In the genomic region with DNA sequence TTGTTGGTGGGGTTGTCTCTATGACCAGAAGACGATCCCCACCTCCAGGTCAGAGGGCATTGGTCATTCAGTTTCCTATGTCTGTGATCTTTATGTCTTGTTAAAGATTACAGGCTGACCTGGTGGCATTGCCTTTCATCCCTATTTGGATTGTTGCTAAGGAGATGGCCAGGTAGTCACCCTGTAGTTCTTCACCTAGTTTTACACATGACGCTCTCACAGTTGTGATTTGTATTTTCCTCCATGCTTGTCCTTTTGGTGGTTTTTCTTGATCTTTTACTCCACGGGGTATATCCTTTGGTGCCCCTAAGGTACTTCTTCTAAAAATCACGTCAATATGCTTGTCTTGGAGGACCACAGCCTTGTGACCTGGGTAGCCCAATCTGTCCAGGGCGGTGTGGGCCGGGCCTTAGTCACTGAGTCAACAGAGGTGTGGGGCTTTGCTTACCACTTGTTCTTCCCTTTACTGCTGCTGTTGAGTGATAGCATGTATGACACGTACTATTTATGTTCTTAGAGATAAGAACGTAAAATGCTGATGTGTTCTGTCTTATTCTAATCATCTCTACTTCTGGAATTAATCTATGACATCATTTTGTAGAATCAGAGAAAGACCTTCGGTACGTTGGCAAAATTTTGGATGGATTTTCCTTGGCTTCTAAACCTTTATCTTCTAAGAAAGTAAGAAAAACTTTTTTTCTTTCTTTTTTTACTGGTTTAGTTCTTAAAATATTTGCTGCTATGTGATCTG, we compare ENCODE assay signal across 1 cellular context.
TF ChIP-seq lines count a peak whose summit lies in the region.

No MANE protein-coding gene starts in this region.

TF ChIP-seq in K562, 482 proteins besides CTCF, POLR2A, EP300 and RAD21 (continued from another document and continues in another):
- TF ChIP-seq, protein P1, sequence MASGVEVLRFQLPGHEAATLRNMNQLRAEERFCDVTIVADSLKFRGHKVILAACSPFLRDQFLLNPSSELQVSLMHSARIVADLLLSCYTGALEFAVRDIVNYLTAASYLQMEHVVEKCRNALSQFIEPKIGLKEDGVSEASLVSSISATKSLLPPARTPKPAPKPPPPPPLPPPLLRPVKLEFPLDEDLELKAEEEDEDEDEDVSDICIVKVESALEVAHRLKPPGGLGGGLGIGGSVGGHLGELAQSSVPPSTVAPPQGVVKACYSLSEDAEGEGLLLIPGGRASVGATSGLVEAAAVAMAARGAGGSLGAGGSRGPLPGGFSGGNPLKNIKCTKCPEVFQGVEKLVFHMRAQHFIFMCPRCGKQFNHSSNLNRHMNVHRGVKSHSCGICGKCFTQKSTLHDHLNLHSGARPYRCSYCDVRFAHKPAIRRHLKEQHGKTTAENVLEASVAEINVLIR (CRISPR knock-in tag; IDR thresholded peaks at IDR 0.05): peak; percentile 40; the same call in 1 of the 2 replicates
- TF ChIP-seq, protein P2, sequence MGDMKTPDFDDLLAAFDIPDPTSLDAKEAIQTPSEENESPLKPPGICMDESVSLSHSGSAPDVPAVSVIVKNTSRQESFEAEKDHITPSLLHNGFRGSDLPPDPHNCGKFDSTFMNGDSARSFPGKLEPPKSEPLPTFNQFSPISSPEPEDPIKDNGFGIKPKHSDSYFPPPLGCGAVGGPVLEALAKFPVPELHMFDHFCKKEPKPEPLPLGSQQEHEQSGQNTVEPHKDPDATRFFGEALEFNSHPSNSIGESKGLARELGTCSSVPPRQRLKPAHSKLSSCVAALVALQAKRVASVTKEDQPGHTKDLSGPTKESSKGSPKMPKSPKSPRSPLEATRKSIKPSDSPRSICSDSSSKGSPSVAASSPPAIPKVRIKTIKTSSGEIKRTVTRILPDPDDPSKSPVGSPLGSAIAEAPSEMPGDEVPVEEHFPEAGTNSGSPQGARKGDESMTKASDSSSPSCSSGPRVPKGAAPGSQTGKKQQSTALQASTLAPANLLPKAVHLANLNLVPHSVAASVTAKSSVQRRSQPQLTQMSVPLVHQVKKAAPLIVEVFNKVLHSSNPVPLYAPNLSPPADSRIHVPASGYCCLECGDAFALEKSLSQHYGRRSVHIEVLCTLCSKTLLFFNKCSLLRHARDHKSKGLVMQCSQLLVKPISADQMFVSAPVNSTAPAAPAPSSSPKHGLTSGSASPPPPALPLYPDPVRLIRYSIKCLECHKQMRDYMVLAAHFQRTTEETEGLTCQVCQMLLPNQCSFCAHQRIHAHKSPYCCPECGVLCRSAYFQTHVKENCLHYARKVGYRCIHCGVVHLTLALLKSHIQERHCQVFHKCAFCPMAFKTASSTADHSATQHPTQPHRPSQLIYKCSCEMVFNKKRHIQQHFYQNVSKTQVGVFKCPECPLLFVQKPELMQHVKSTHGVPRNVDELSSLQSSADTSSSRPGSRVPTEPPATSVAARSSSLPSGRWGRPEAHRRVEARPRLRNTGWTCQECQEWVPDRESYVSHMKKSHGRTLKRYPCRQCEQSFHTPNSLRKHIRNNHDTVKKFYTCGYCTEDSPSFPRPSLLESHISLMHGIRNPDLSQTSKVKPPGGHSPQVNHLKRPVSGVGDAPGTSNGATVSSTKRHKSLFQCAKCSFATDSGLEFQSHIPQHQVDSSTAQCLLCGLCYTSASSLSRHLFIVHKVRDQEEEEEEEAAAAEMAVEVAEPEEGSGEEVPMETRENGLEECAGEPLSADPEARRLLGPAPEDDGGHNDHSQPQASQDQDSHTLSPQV (IDR thresholded peaks at IDR 0.05): no peak
- no peak for TF ChIP-seq RBFOX2 (IDR thresholded peaks at IDR 0.05; ENCODE audit: low read depth, low read length)
- TF ChIP-seq, protein P3, sequence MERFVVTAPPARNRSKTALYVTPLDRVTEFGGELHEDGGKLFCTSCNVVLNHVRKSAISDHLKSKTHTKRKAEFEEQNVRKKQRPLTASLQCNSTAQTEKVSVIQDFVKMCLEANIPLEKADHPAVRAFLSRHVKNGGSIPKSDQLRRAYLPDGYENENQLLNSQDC (CRISPR knock-in tag; IDR thresholded peaks at IDR 0.05): no peak
- no peak for TF ChIP-seq PYGO2 (tag; IDR thresholded peaks at IDR 0.05)
- peak; percentile 60 for TF ChIP-seq FOS (IDR thresholded peaks at IDR 0.05; ENCODE audit: extremely low read depth, insufficient read length)
- TF ChIP-seq RFX1 (IDR thresholded peaks at IDR 0.05): peak; percentile 59
- no peak for TF ChIP-seq CHCHD3 (CRISPR knock-in tag; IDR thresholded peaks at IDR 0.05)
- no peak for TF ChIP-seq RBM14 (IDR thresholded peaks at IDR 0.05; ENCODE audit: borderline replicate concordance, insufficient read depth, low read depth, low read length)
- no peak for TF ChIP-seq MECOM (CRISPR knock-in tag; IDR thresholded peaks at IDR 0.05)
- TF ChIP-seq ZEB2 (IDR thresholded peaks at IDR 0.05): peak; percentile 85
- TF ChIP-seq SMARCE1 (IDR thresholded peaks at IDR 0.05): peak; percentile 98
- TF ChIP-seq CBX3 (IDR thresholded peaks at IDR 0.05; ENCODE audit: borderline replicate concordance in 1 of 2, low read length in 2 of 2): no peak
- TF ChIP-seq HNRNPLL (IDR thresholded peaks at IDR 0.05; ENCODE audit: low read depth, low read length, poor library complexity, severe bottlenecking): no peak
- no peak for TF ChIP-seq NFATC3 (IDR thresholded peaks at IDR 0.05)
- peak; percentile 98 for TF ChIP-seq SMARCA4 (IDR thresholded peaks at IDR 0.05)
- TF ChIP-seq RUNX1 (IDR thresholded peaks at IDR 0.05; ENCODE audit: low read depth): no peak
- no peak for TF ChIP-seq MCM7 (IDR thresholded peaks at IDR 0.05)
- no peak for TF ChIP-seq DDX20 (tag; IDR thresholded peaks at IDR 0.05; ENCODE audit: low read depth)
- TF ChIP-seq, protein P4, sequence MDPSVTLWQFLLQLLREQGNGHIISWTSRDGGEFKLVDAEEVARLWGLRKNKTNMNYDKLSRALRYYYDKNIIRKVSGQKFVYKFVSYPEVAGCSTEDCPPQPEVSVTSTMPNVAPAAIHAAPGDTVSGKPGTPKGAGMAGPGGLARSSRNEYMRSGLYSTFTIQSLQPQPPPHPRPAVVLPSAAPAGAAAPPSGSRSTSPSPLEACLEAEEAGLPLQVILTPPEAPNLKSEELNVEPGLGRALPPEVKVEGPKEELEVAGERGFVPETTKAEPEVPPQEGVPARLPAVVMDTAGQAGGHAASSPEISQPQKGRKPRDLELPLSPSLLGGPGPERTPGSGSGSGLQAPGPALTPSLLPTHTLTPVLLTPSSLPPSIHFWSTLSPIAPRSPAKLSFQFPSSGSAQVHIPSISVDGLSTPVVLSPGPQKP (CRISPR knock-in tag; IDR thresholded peaks at IDR 0.05): no peak
- no peak for TF ChIP-seq SMC3 (conservative IDR thresholded peaks at IDR 0.05; ENCODE audit: insufficient read depth, low read depth, low read length)
- TF ChIP-seq EZH2 (IDR thresholded peaks at IDR 0.05; ENCODE audit: borderline replicate concordance, low read depth, low read length): no peak
- no peak for TF ChIP-seq PHF8 (IDR thresholded peaks at IDR 0.05; ENCODE audit: borderline replicate concordance, low read length)
- TF ChIP-seq ZNF12 (CRISPR knock-in tag; IDR thresholded peaks at IDR 0.05): no peak
- TF ChIP-seq ZNF347 (CRISPR knock-in tag; IDR thresholded peaks at IDR 0.05; ENCODE audit: low read depth): no peak
- TF ChIP-seq SIN3A (IDR thresholded peaks at IDR 0.05; ENCODE audit: borderline replicate concordance in 2 of 2, control insufficient read depth in 1 of 2, low read depth in 2 of 2, low read length in 2 of 2): no peak
- peak in 1 of 2 experiments; percentile 64 for TF ChIP-seq FOXK2 (conservative IDR thresholded peaks at IDR 0.05 in 1 of 2, IDR thresholded peaks at IDR 0.05 in 1 of 2; ENCODE audit: low read depth in 2 of 2)
- no peak for TF ChIP-seq SMAD3 (CRISPR knock-in tag; conservative IDR thresholded peaks at IDR 0.05)
- TF ChIP-seq HDAC3 (IDR thresholded peaks at IDR 0.05; ENCODE audit: borderline replicate concordance, partially characterized antibody): peak; percentile 78
- TF ChIP-seq, protein P5, sequence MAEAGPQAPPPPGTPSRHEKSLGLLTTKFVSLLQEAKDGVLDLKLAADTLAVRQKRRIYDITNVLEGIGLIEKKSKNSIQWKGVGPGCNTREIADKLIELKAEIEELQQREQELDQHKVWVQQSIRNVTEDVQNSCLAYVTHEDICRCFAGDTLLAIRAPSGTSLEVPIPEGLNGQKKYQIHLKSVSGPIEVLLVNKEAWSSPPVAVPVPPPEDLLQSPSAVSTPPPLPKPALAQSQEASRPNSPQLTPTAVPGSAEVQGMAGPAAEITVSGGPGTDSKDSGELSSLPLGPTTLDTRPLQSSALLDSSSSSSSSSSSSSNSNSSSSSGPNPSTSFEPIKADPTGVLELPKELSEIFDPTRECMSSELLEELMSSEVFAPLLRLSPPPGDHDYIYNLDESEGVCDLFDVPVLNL (CRISPR knock-in tag; IDR thresholded peaks at IDR 0.05; ENCODE audit: low read depth): no peak
- no peak for TF ChIP-seq CBX5 (IDR thresholded peaks at IDR 0.05; ENCODE audit: borderline replicate concordance, low read depth)
- no peak for TF ChIP-seq ZNF780A (CRISPR knock-in tag; IDR thresholded peaks at IDR 0.05)
- TF ChIP-seq NR3C1 (CRISPR knock-in tag; IDR thresholded peaks at IDR 0.05): no peak
- TF ChIP-seq, protein P6, sequence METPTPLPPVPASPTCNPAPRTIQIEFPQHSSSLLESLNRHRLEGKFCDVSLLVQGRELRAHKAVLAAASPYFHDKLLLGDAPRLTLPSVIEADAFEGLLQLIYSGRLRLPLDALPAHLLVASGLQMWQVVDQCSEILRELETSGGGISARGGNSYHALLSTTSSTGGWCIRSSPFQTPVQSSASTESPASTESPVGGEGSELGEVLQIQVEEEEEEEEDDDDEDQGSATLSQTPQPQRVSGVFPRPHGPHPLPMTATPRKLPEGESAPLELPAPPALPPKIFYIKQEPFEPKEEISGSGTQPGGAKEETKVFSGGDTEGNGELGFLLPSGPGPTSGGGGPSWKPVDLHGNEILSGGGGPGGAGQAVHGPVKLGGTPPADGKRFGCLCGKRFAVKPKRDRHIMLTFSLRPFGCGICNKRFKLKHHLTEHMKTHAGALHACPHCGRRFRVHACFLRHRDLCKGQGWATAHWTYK (CRISPR knock-in tag; IDR thresholded peaks at IDR 0.05): peak; percentile 35; the same call in 1 of the 2 replicates
- TF ChIP-seq MTA2 (IDR thresholded peaks at IDR 0.05; ENCODE audit: low read depth): peak; percentile 90
- peak; percentile 55; the same call in 1 of the 2 replicates for TF ChIP-seq ZNF766 (CRISPR knock-in tag; conservative IDR thresholded peaks at IDR 0.05)
- peak; percentile 97 for TF ChIP-seq JUND (IDR thresholded peaks at IDR 0.05; ENCODE audit: borderline replicate concordance, low read depth, low read length)
- TF ChIP-seq JUND (tag; IDR thresholded peaks at IDR 0.05; ENCODE audit: borderline replicate concordance, low read depth, low read length): peak; percentile 98
- peak; percentile 99 for TF ChIP-seq FOSL1 (tag; conservative IDR thresholded peaks at IDR 0.05)
- TF ChIP-seq ZNF24 (IDR thresholded peaks at IDR 0.05): no peak
- no peak for TF ChIP-seq CC2D1A (IDR thresholded peaks at IDR 0.05)
- TF ChIP-seq FOXK1 (CRISPR knock-in tag; IDR thresholded peaks at IDR 0.05; ENCODE audit: borderline replicate concordance): no peak
- TF ChIP-seq MTF1 (CRISPR knock-in tag; IDR thresholded peaks at IDR 0.05; ENCODE audit: borderline replicate concordance): no peak
- no peak for TF ChIP-seq ZNF408 (CRISPR knock-in tag; IDR thresholded peaks at IDR 0.05; ENCODE audit: low read depth)
- peak in 1 of 2 experiments; percentile 65; a peak in 2 of 4 replicates for TF ChIP-seq TBL1XR1 (IDR thresholded peaks at IDR 0.05; ENCODE audit: low read length in 2 of 2)
- no peak for TF ChIP-seq CBX8 (IDR thresholded peaks at IDR 0.05; ENCODE audit: borderline replicate concordance, extremely low read depth, low read depth, low read length, poor library complexity, severe bottlenecking)
- peak; percentile 47; the same call in 1 of the 2 replicates for TF ChIP-seq SMAD4 (CRISPR knock-in tag; conservative IDR thresholded peaks at IDR 0.05)
- TF ChIP-seq, protein P7, sequence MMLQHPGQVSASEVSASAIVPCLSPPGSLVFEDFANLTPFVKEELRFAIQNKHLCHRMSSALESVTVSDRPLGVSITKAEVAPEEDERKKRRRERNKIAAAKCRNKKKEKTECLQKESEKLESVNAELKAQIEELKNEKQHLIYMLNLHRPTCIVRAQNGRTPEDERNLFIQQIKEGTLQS (IDR thresholded peaks at IDR 0.05): peak; percentile 97
- TF ChIP-seq, protein P7 (CRISPR knock-in tag; conservative IDR thresholded peaks at IDR 0.05): no peak
- TF ChIP-seq, protein P8, sequence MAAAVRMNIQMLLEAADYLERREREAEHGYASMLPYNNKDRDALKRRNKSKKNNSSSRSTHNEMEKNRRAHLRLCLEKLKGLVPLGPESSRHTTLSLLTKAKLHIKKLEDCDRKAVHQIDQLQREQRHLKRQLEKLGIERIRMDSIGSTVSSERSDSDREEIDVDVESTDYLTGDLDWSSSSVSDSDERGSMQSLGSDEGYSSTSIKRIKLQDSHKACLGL (CRISPR knock-in tag; IDR thresholded peaks at IDR 0.05; ENCODE audit: borderline replicate concordance, poor library complexity, severe bottlenecking): no peak
- TF ChIP-seq, protein P9, sequence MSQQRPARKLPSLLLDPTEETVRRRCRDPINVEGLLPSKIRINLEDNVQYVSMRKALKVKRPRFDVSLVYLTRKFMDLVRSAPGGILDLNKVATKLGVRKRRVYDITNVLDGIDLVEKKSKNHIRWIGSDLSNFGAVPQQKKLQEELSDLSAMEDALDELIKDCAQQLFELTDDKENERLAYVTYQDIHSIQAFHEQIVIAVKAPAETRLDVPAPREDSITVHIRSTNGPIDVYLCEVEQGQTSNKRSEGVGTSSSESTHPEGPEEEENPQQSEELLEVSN (IDR thresholded peaks at IDR 0.05; ENCODE audit: borderline replicate concordance in 1 of 2, extremely low read depth in 1 of 2, insufficient read depth in 1 of 2, insufficient read length in 1 of 2, low read depth in 1 of 2, low read length in 1 of 2, poor library complexity in 1 of 2, severe bottlenecking in 1 of 2): no peak
- peak; percentile 87 for TF ChIP-seq CREM (IDR thresholded peaks at IDR 0.05; ENCODE audit: low read depth)
- TF ChIP-seq, protein P10, sequence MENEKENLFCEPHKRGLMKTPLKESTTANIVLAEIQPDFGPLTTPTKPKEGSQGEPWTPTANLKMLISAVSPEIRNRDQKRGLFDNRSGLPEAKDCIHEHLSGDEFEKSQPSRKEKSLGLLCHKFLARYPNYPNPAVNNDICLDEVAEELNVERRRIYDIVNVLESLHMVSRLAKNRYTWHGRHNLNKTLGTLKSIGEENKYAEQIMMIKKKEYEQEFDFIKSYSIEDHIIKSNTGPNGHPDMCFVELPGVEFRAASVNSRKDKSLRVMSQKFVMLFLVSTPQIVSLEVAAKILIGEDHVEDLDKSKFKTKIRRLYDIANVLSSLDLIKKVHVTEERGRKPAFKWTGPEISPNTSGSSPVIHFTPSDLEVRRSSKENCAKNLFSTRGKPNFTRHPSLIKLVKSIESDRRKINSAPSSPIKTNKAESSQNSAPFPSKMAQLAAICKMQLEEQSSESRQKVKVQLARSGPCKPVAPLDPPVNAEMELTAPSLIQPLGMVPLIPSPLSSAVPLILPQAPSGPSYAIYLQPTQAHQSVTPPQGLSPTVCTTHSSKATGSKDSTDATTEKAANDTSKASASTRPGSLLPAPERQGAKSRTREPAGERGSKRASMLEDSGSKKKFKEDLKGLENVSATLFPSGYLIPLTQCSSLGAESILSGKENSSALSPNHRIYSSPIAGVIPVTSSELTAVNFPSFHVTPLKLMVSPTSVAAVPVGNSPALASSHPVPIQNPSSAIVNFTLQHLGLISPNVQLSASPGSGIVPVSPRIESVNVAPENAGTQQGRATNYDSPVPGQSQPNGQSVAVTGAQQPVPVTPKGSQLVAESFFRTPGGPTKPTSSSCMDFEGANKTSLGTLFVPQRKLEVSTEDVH (IDR thresholded peaks at IDR 0.05; ENCODE audit: low read depth, partially characterized antibody): no peak
